Comparison of ENCODE assay signal across 19 cellular contexts in the genomic region with DNA sequence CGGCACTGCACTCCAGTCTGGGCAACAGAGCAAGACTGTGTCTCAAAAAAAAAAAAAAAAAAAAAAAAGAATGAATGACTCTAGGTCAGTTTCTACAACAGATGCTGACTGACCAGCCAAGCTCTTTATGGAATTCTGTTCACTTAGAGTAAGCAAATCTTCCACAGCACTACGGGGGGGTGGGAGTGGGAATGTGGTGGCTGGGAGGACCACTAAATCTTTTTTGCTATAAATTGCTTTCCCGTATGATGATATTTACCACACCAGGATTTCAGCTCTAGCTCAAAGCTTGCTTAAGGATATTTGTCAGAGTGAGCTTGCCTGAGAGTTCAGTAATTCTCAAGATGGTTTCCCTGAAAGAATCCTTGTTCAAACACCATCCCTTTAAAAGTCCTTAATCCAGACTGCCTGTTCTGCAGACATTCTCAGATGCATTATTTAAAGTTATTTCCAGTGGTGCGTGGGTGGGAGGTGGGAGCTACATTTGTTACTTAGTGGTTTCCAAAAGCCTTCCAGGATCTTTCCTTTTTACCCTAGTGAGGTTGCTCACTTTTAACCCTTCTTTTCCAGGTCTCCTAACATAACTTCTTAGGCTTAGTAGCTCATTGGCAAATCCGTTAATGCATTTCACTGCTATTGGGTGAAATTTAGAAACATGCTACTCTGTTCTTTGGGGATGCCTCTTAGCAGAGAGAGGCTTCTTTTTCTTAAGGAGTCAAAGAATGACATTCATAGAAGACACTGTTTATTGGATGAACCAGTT.
DNase-seq lines count a peak whose midpoint lies in the region; ATAC-seq and TF ChIP-seq lines count a peak whose summit lies in the region.
"Had no signal": no experiment of that assay in that cellular context is flagged by ENCODE, and none has a peak within 500 bp of the region (broad histone marks: within the 10 kb centered on the region; RNA-seq: fewer than 3 reads in every experiment).

No MANE protein-coding gene starts in this region.

- H3K9me3 Mint-ChIP-seq in activated CD4-positive, alpha-beta memory T cell treated with anti-CD3 and anti-CD28 coated beads for 36 hours = no peaks in the 10 kb centered on the region
- H3K9me3 Mint-ChIP-seq in activated CD4-positive, alpha-beta memory T cell treated with anti-CD3 and anti-CD28 coated beads, Interleukin-2, amount 10 ng/mL, durations not matched to agents 7 days and 5 days = no peaks in the 10 kb centered on the region
- H3K9me3 Mint-ChIP-seq: activated CD4-positive, alpha-beta T cell treated with anti-CD3 and anti-CD28 coated beads, Interleukin-2, amount 10 ng/mL, durations not matched to agents 7 days and 5 days; dendritic cell treated with granulocyte-macrophage colony-stimulating factor and Interleukin-4, amounts not matched to agents 40 ng/mL and 50 ng/mL, for 4 days had no signal

- no peak for DNase-seq in activated CD4-positive, alpha-beta memory T cell treated with anti-CD3 and anti-CD28 coated beads for 36 hours
- DNase-seq in activated CD4-positive, alpha-beta memory T cell treated with anti-CD3 and anti-CD28 coated beads, Interleukin-2, amount 10 ng/mL, durations not matched to agents 7 days and 5 days = no peak
- DNase-seq in fibroblast of mammary gland (ENCODE audit: low read depth) = peak; percentile 45
- DNase-seq in neuronal stem cell (ENCODE audit: low spot score) = no peak
- no peak for DNase-seq in SW 1271 (lab: John Stamatoyannopoulos, UW)
- DNase-seq: activated CD4-positive, alpha-beta T cell treated with anti-CD3 and anti-CD28 coated beads, Interleukin-2, amount 10 ng/mL, durations not matched to agents 7 days and 5 days; aorta; Calu3; esophagus squamous epithelium; MV-4-11; NCI-H2107; psoas muscle; T-helper 9 cell had no signal

- H3K9me3 ChIP-seq in skeletal muscle satellite cell (replicated peaks; ENCODE audit: low read length) (no peaks in the 10 kb centered on the region), neuronal stem cell (replicated peaks in 1 of 2; ENCODE audit: control insufficient read depth in 2 of 2, insufficient read depth in 1 of 2, low read depth in 1 of 2, low read length in 2 of 2) (no peaks in the 10 kb centered on the region)
- H3K9me3 ChIP-seq: esophagus squamous epithelium, psoas muscle had no signal

- ATAC-seq in SK-N-SH treated with all-trans-retinoic acid at 6 μM for 48 hours (peak; percentile 37), GM21381 (IDR thresholded peaks at IDR 0.05; ENCODE audit: unreplicated experiment) (no peak)
- ATAC-seq: psoas muscle, Right ventricle myocardium inferior had no signal

- no peak overlapping the region for H2BK120ac ChIP-seq in neuronal stem cell (ENCODE audit: low read depth, low read length)

- H4K91ac ChIP-seq in neuronal stem cell (ENCODE audit: low read depth, low read length, poor library complexity) = no peak overlapping the region

- H3K9ac ChIP-seq in skeletal muscle satellite cell (ENCODE audit: low read depth, low read length) = peak overlapping the region; percentile 36
- no peak overlapping the region for H3K9ac ChIP-seq in neuronal stem cell (ENCODE audit: low read depth, low read length, poor library complexity)

- no peak overlapping the region for H3K27ac ChIP-seq in neuronal stem cell (replicated peaks; ENCODE audit: low read length)
- H3K27ac ChIP-seq: esophagus squamous epithelium, hepatocyte, psoas muscle had no signal

- H3K4me3 Mint-ChIP-seq in activated CD4-positive, alpha-beta memory T cell treated with anti-CD3 and anti-CD28 coated beads for 36 hours = no peak overlapping the region
- no peak overlapping the region for H3K4me3 Mint-ChIP-seq in activated CD4-positive, alpha-beta memory T cell treated with anti-CD3 and anti-CD28 coated beads, Interleukin-2, amount 10 ng/mL, durations not matched to agents 7 days and 5 days
- H3K4me3 Mint-ChIP-seq: activated CD4-positive, alpha-beta T cell treated with anti-CD3 and anti-CD28 coated beads, Interleukin-2, amount 10 ng/mL, durations not matched to agents 7 days and 5 days; dendritic cell treated with granulocyte-macrophage colony-stimulating factor and Interleukin-4, amounts not matched to agents 40 ng/mL and 50 ng/mL, for 4 days had no signal

- peaks cover 52% of the 10 kb centered on the region for H3K4me1 ChIP-seq in skeletal muscle satellite cell (ENCODE audit: control insufficient read depth, insufficient read depth, low read length)
- H3K4me1 ChIP-seq in neuronal stem cell (ENCODE audit: control insufficient read depth in 2 of 2, insufficient read depth in 1 of 2, low read depth in 1 of 2, low read length in 2 of 2) = peaks cover 20 to 25% of the 10 kb centered on the region in 2 donors
- H3K4me1 ChIP-seq: psoas muscle had no signal

- intact Hi-C loops in activated CD4-positive, alpha-beta memory T cell treated with anti-CD3 and anti-CD28 coated beads for 36 hours (cut with micrococcal nuclease) = no loop called here

- no peaks in the 10 kb centered on the region for H3K79me1 ChIP-seq in neuronal stem cell (ENCODE audit: low read depth, low read length)

- H2BK12ac ChIP-seq in neuronal stem cell (ENCODE audit: low read length) = no peak overlapping the region

- H3K36me3 Mint-ChIP-seq in activated CD4-positive, alpha-beta memory T cell treated with anti-CD3 and anti-CD28 coated beads for 36 hours = no peaks in the 10 kb centered on the region
- H3K36me3 Mint-ChIP-seq in activated CD4-positive, alpha-beta memory T cell treated with anti-CD3 and anti-CD28 coated beads, Interleukin-2, amount 10 ng/mL, durations not matched to agents 7 days and 5 days (ENCODE audit: low read depth) = peaks cover 21% of the 10 kb centered on the region

- peaks cover 3% of the 10 kb centered on the region for H3K36me3 ChIP-seq in skeletal muscle satellite cell (ENCODE audit: insufficient read depth, low read length)
- no peaks in the 10 kb centered on the region for H3K36me3 ChIP-seq in neuronal stem cell (replicated peaks in 1 of 2; ENCODE audit: control insufficient read depth in 2 of 2, insufficient read depth in 2 of 2, low read length in 2 of 2)
- H3K36me3 ChIP-seq: esophagus squamous epithelium had no signal

- POLR2A ChIA-PET in activated CD4-positive, alpha-beta memory T cell treated with anti-CD3 and anti-CD28 coated beads for 36 hours (lab: Charles Lee) = interaction anchor here (0.6 kb wide), 1 partner anchor 144 kb away, joined by 3 read pairs; no protein-coding TSS in a partner anchor
- POLR2A ChIA-PET in activated CD4-positive, alpha-beta memory T cell treated with anti-CD3 and anti-CD28 coated beads, Interleukin-2, amount 10 ng/mL, durations not matched to agents 7 days and 5 days (lab: Charles Lee) = interaction anchor here (0.9 to 6.5 kb wide), 6 partner anchors 24 to 342 kb away, joined by 3 to 52 read pairs (median 8); no protein-coding TSS in a partner anchor

- no CpG with 5 or more reads among the region's 5 CpGs for WGBS in neuronal stem cell (ENCODE audit: extremely low coverage in 2 of 2, insufficient read length in 2 of 2, insufficient replicate concordance in 1 of 2), 2 donors

- H3K4ac ChIP-seq in neuronal stem cell (ENCODE audit: low read length) = no peak overlapping the region

- peaks cover 56% of the 10 kb centered on the region for H3K4me1 Mint-ChIP-seq in activated CD4-positive, alpha-beta memory T cell treated with anti-CD3 and anti-CD28 coated beads for 36 hours (ENCODE audit: low read depth)
- peaks cover 82% of the 10 kb centered on the region for H3K4me1 Mint-ChIP-seq in activated CD4-positive, alpha-beta memory T cell treated with anti-CD3 and anti-CD28 coated beads, Interleukin-2, amount 10 ng/mL, durations not matched to agents 7 days and 5 days

- no peak overlapping the region for H3K23ac ChIP-seq in neuronal stem cell (ENCODE audit: low read depth, low read length, poor library complexity)

- no peak overlapping the region for H2AK5ac ChIP-seq in neuronal stem cell (ENCODE audit: low read depth, low read length)

- H3K27me3 ChIP-seq in skeletal muscle satellite cell (ENCODE audit: control insufficient read depth, insufficient read depth, low read length) = no peaks in the 10 kb centered on the region
- no peaks in the 10 kb centered on the region for H3K27me3 ChIP-seq in neuronal stem cell (ENCODE audit: control insufficient read depth in 3 of 3, insufficient read depth in 3 of 3, low read depth in 1 of 3, low read length in 3 of 3)
- H3K27me3 ChIP-seq: esophagus squamous epithelium, hepatocyte had no signal

- H3K4me2 ChIP-seq in skeletal muscle satellite cell (ENCODE audit: low read length) (peak overlapping the region; percentile 59), neuronal stem cell (ENCODE audit: insufficient read depth, low read length, poor library complexity, severe bottlenecking) (no peak overlapping the region)
- H3K4me2 ChIP-seq: hepatocyte had no signal

- H2AFZ ChIP-seq in neuronal stem cell (ENCODE audit: low read length) = no peak overlapping the region
- H2AFZ ChIP-seq: hepatocyte had no signal

- no peak overlapping the region for H2BK15ac ChIP-seq in neuronal stem cell (ENCODE audit: low read length)

- CTCF ChIA-PET in activated CD4-positive, alpha-beta memory T cell treated with anti-CD3 and anti-CD28 coated beads for 36 hours (lab: Charles Lee) = interaction anchor here (1.4 kb wide), 1 partner anchor 59 kb away, joined by 4 read pairs; no protein-coding TSS in a partner anchor
- CTCF ChIA-PET in activated CD4-positive, alpha-beta memory T cell treated with anti-CD3 and anti-CD28 coated beads, Interleukin-2, amount 10 ng/mL, durations not matched to agents 7 days and 5 days (lab: Charles Lee) = interaction anchor here (0.8 to 1.4 kb wide), 3 partner anchors 27 to 164 kb away, joined by 3 to 7 read pairs (median 7); no protein-coding TSS in a partner anchor

- H2BK5ac ChIP-seq in neuronal stem cell (ENCODE audit: low read length) = no peak overlapping the region

- H3K4me3 ChIP-seq in fibroblast of mammary gland (ENCODE audit: control insufficient read depth, low read depth, low read length) (no peak overlapping the region), skeletal muscle satellite cell (ENCODE audit: low read length) (peak overlapping the region; percentile 9), neuronal stem cell (ENCODE audit: low read length in 2 of 2) (no peak overlapping the region)
- H3K4me3 ChIP-seq: esophagus squamous epithelium, hepatocyte, psoas muscle had no signal

- H3K27me3 Mint-ChIP-seq in activated CD4-positive, alpha-beta memory T cell treated with anti-CD3 and anti-CD28 coated beads for 36 hours = no peaks in the 10 kb centered on the region
- H3K27me3 Mint-ChIP-seq in activated CD4-positive, alpha-beta memory T cell treated with anti-CD3 and anti-CD28 coated beads, Interleukin-2, amount 10 ng/mL, durations not matched to agents 7 days and 5 days = peaks cover 5% of the 10 kb centered on the region
- H3K27me3 Mint-ChIP-seq: dendritic cell treated with granulocyte-macrophage colony-stimulating factor and Interleukin-4, amounts not matched to agents 40 ng/mL and 50 ng/mL, for 4 days had no signal

- H4K8ac ChIP-seq in neuronal stem cell (ENCODE audit: low read depth, low read length) = no peak overlapping the region

- no peak overlapping the region for H3K14ac ChIP-seq in neuronal stem cell (ENCODE audit: low read length)

- peak overlapping the region; percentile 38 for H3K27ac Mint-ChIP-seq in activated CD4-positive, alpha-beta memory T cell treated with anti-CD3 and anti-CD28 coated beads for 36 hours
- no peak overlapping the region for H3K27ac Mint-ChIP-seq in activated CD4-positive, alpha-beta memory T cell treated with anti-CD3 and anti-CD28 coated beads, Interleukin-2, amount 10 ng/mL, durations not matched to agents 7 days and 5 days
- H3K27ac Mint-ChIP-seq: activated CD4-positive, alpha-beta T cell treated with anti-CD3 and anti-CD28 coated beads, Interleukin-2, amount 10 ng/mL, durations not matched to agents 7 days and 5 days; dendritic cell treated with granulocyte-macrophage colony-stimulating factor and Interleukin-4, amounts not matched to agents 40 ng/mL and 50 ng/mL, for 4 days had no signal

- TF ChIP-seq CTCF in fibroblast of mammary gland (conservative IDR thresholded peaks at IDR 0.05; ENCODE audit: control insufficient read depth, insufficient read depth, low read depth, low read length) = no peak

- no peak overlapping the region for H3K18ac ChIP-seq in neuronal stem cell (ENCODE audit: low read length)
